8 cellular contexts compared by ENCODE assay signal in genomic region chrX:3712080-3712869, GRCh38. TPM values are rescaled to one million over a fixed set of nuclear protein-coding genes. Genes with fewer than 3 reads are reported as not detected.
DNase-seq lines count a peak whose midpoint lies in the region; ATAC-seq, FAIRE-seq and TF ChIP-seq lines count a peak whose summit lies in the region.

No MANE protein-coding gene starts in this region.

- no peaks in the 10 kb centered on the region for H3K27me3 ChIP-seq in gastroesophageal sphincter
- H3K27me3 ChIP-seq in rectal smooth muscle tissue (ENCODE audit: control insufficient read depth, insufficient read depth, low read length) = no peaks in the 10 kb centered on the region

- POLR2A ChIA-PET in A549 (lab: Yijun Ruan, JAX) = no interaction called here

- FAIRE-seq in A549 (lab: Jason Lieb, UNC) = no peak

- peak overlapping the region; percentile 87 to 95 for H3K27ac ChIP-seq in A549
- peak overlapping the region in 3 of 4 donors; percentile 58 to 79 (median 64) for H3K27ac ChIP-seq in gastroesophageal sphincter
- H3K27ac ChIP-seq in rectal smooth muscle tissue (ENCODE audit: low read depth, low read length) = no peak overlapping the region

- TF ChIP-seq EP300 in A549 (IDR thresholded peaks at IDR 0.05) (no peak), gastroesophageal sphincter (IDR thresholded peaks at IDR 0.05) (no peak)

- TF ChIP-seq POLR2A in A549 (IDR thresholded peaks at IDR 0.05; ENCODE audit: low read length) (no peak), gastroesophageal sphincter (IDR thresholded peaks at IDR 0.05) (no peak)

- H3K36me3 ChIP-seq in gastroesophageal sphincter = no peaks in the 10 kb centered on the region
- H3K36me3 ChIP-seq in rectal smooth muscle tissue (ENCODE audit: control insufficient read depth, insufficient read depth, low read length) = no peaks in the 10 kb centered on the region

- no peak for TF ChIP-seq RAD21 in A549 (conservative IDR thresholded peaks at IDR 0.05 in 1 of 2, IDR thresholded peaks at IDR 0.05 in 1 of 2)

- H3K4me2 ChIP-seq in A549 = peak overlapping the region; percentile 82

- H3K4me3 ChIP-seq in A549 (peak overlapping the region; percentile 63), gastroesophageal sphincter (peak overlapping the region; percentile 50 to 68), rectal smooth muscle tissue (ENCODE audit: low read length) (peak overlapping the region; percentile 77)

- DNase-seq in A549 (ENCODE audit: low read depth in 1 of 2, low spot score in 1 of 2) (no peak), NCI-H345 (lab: John Stamatoyannopoulos, UW) (no peak), COR-L47 (lab: John Stamatoyannopoulos, UW) (no peak)
- DNase-seq in activated CD8-positive, alpha-beta memory T cell treated with anti-CD3 and anti-CD28 coated beads, Interleukin-2, amount 50 U/mL, for 48 hours = peak; percentile 51

- ATAC-seq in A549 (peak in 1 of 2 experiments; percentile 18; a peak in 3 of 6 replicates), GM18907 (IDR thresholded peaks at IDR 0.05; ENCODE audit: unreplicated experiment) (peak; percentile 4), HG03432 (IDR thresholded peaks at IDR 0.05; ENCODE audit: unreplicated experiment) (peak; percentile 8), gastroesophageal sphincter (no peak)

- peak overlapping the region; percentile 40 for H3K9ac ChIP-seq in rectal smooth muscle tissue (ENCODE audit: low read length)

- H3K9me3 ChIP-seq in A549 (no peaks in the 10 kb centered on the region), gastroesophageal sphincter (no peaks in the 10 kb centered on the region)

- CTCF ChIA-PET in A549 (lab: Yijun Ruan, JAX) = interaction anchor here (0.9 to 1.0 kb wide), 2 partner anchors 61 to 163 kb away, joined by 3 to 4 read pairs; no protein-coding TSS in a partner anchor

- TF ChIP-seq CTCF in A549 (IDR thresholded peaks at IDR 0.05) (no peak), gastroesophageal sphincter (IDR thresholded peaks at IDR 0.05) (no peak)

- WGBS in A549 (ENCODE audit: missing lambda C conversion rate) = 72% methylated on average over 21 of the region's 38 CpGs
- WGBS in gastroesophageal sphincter (ENCODE audit: low coverage in 1 of 2), 2 donors = no CpG with 5 or more reads among the region's 38 CpGs

- H3K4me1 ChIP-seq in A549 = peaks cover 7% of the 10 kb centered on the region; the same call in 1 of the 3 replicates
- no peaks in the 10 kb centered on the region for H3K4me1 ChIP-seq in gastroesophageal sphincter
- no peaks in the 10 kb centered on the region for H3K4me1 ChIP-seq in rectal smooth muscle tissue (ENCODE audit: control insufficient read depth, insufficient read depth, low read length)

TF ChIP-seq in A549, 52 proteins besides CTCF, POLR2A, EP300 and RAD21:
- TF ChIP-seq HDAC2 (IDR thresholded peaks at IDR 0.05) (no peak), ZNF302 (CRISPR knock-in tag; IDR thresholded peaks at IDR 0.05) (no peak), EHF (CRISPR knock-in tag; IDR thresholded peaks at IDR 0.05) (no peak), PBX3 (IDR thresholded peaks at IDR 0.05) (no peak), E2F6 (IDR thresholded peaks at IDR 0.05; ENCODE audit: borderline replicate concordance, low read depth) (no peak), CHD2 (IDR thresholded peaks at IDR 0.05; ENCODE audit: low read length, partially characterized antibody) (no peak), KDM1A (IDR thresholded peaks at IDR 0.05; ENCODE audit: low read depth) (no peak), ELK1 (IDR thresholded peaks at IDR 0.05; ENCODE audit: low read depth, low read length) (no peak), USF2 (IDR thresholded peaks at IDR 0.05) (no peak), KDM5A (IDR thresholded peaks at IDR 0.05) (no peak), ZSCAN20 (CRISPR knock-in tag; IDR thresholded peaks at IDR 0.05) (no peak), PHF8 (IDR thresholded peaks at IDR 0.05; ENCODE audit: borderline replicate concordance, low read depth) (no peak), SMC3 (IDR thresholded peaks at IDR 0.05) (no peak), BHLHE40 (IDR thresholded peaks at IDR 0.05; ENCODE audit: low read depth, low read length) (no peak), NR3C1 (IDR thresholded peaks at IDR 0.05) (no peak), MYC (IDR thresholded peaks at IDR 0.05; ENCODE audit: borderline replicate concordance, low read length) (no peak), CHD4 (IDR thresholded peaks at IDR 0.05; ENCODE audit: borderline replicate concordance) (no peak), TP53 (CRISPR knock-in tag; IDR thresholded peaks at IDR 0.05) (no peak), ZC3H11A (IDR thresholded peaks at IDR 0.05) (no peak)

RNA-seq across cellular contexts. Expression of gene PRKX, which starts 1.2 kb away (rescaled TPM):
- polyA plus RNA-seq in A549 (2011; rRNA removed) (35.5 and 36.0 TPM in 2 replicates), A549 (2017; fragmentation: RNase III; extraction: RNeasy Plus Mini Kit Qiagen cat#74134 plus additional on column Dnase treatment) (18.2 to 20.7 TPM (median 19.0 TPM) in 3 replicates)
- 11.6 and 11.9 TPM in 2 replicates for polyA plus RNA-seq in A549 (2012; cell fraction: cytosol; rRNA removed)
- polyA plus RNA-seq in A549 (2012; cell fraction: nucleus; rRNA removed) = 6.7 and 8.0 TPM in 2 replicates
- 21.8 and 29.6 TPM in 2 replicates for polyA minus RNA-seq in A549 (2011; rRNA and poly(A)+ RNA removed)
- total RNA-seq in gastroesophageal sphincter = 10 to 100 TPM in 1 of 4 donors, 1 to 10 TPM in 3; 3.5 to 10.5 (median 4.4) TPM
